ENCODE assay signal across 9 cellular contexts in genomic region chr9:33140406-33141360, GRCh38. TPM values are rescaled to one million over a fixed set of nuclear protein-coding genes. Genes with fewer than 3 reads are reported as not detected.
DNase-seq lines count a peak whose midpoint lies in the region; ATAC-seq and TF ChIP-seq lines count a peak whose summit lies in the region.
"Had no signal": no experiment of that assay in that cellular context is flagged by ENCODE, and none has a peak within 500 bp of the region (broad histone marks: within the 10 kb centered on the region; RNA-seq: fewer than 3 reads in every experiment).

No MANE protein-coding gene starts in this region.

- no peaks in the 10 kb centered on the region for H3K27me3 Mint-ChIP-seq in CD4-positive, CD25-positive, alpha-beta regulatory T cell
- H3K27me3 Mint-ChIP-seq in brain (peaks cover 7% of the 10 kb centered on the region), neural progenitor cell (ENCODE audit: insufficient read depth, low read depth) (peaks cover 10% of the 10 kb centered on the region)

- H3K9ac ChIP-seq in neural progenitor cell (no peak overlapping the region), Karpas-422 (ENCODE audit: low read length) (no peak overlapping the region)

- H3K79me2 ChIP-seq in neural progenitor cell (ENCODE audit: low read depth) (no peaks in the 10 kb centered on the region), Karpas-422 (ENCODE audit: low read length) (no peaks in the 10 kb centered on the region)

- no peaks in the 10 kb centered on the region for H3K9me3 ChIP-seq in CD4-positive, CD25-positive, alpha-beta regulatory T cell (ENCODE audit: control insufficient read depth in 2 of 2, low read length in 2 of 2)
- no peaks in the 10 kb centered on the region for H3K9me3 ChIP-seq in neural progenitor cell (ENCODE audit: low read depth)
- no peaks in the 10 kb centered on the region for H3K9me3 ChIP-seq in Karpas-422 (ENCODE audit: low read length)

- no peak for TF ChIP-seq CTCF in brain (conservative IDR thresholded peaks at IDR 0.05)
- TF ChIP-seq CTCF in neural progenitor cell (IDR thresholded peaks at IDR 0.05) = no peak

- H2AFZ ChIP-seq in neural progenitor cell (replicated peaks) = no peak overlapping the region
- no peak overlapping the region for H2AFZ ChIP-seq in Karpas-422 (ENCODE audit: low read length)

- H3K4me1 ChIP-seq in CD4-positive, CD25-positive, alpha-beta regulatory T cell (ENCODE audit: control insufficient read depth, insufficient read depth, low read length, poor library complexity, severe bottlenecking) = peaks cover 78% of the 10 kb centered on the region
- H3K4me1 ChIP-seq in neural progenitor cell = no peaks in the 10 kb centered on the region
- H3K4me1 ChIP-seq in Karpas-422 (ENCODE audit: low read length) = no peaks in the 10 kb centered on the region

- H3K4me2 ChIP-seq in neural progenitor cell = no peak overlapping the region
- no peak overlapping the region for H3K4me2 ChIP-seq in Karpas-422 (ENCODE audit: low read depth, low read length, poor library complexity, severe bottlenecking)

- peak overlapping the region in 3 of 4 donors; percentile 70 to 82 (median 80) for H3K4me3 Mint-ChIP-seq in CD4-positive, CD25-positive, alpha-beta regulatory T cell
- H3K4me3 Mint-ChIP-seq in brain (peak overlapping the region in 3 of 5 experiments; percentile 19 to 63 (median 30)), neural progenitor cell (peak overlapping the region; percentile 36)

- no peak overlapping the region for H3K4me3 ChIP-seq in CD4-positive, CD25-positive, alpha-beta regulatory T cell (ENCODE audit: low read depth, low read length)
- H3K4me3 ChIP-seq in neural progenitor cell (no peak overlapping the region), Karpas-422 (ENCODE audit: low read length) (no peak overlapping the region)

- no peaks in the 10 kb centered on the region for H3K9me2 ChIP-seq in Karpas-422 (replicated peaks; ENCODE audit: insufficient read depth, low read length)

- ATAC-seq in CD4-positive, CD25-positive, alpha-beta regulatory T cell (ENCODE audit: low read depth in 2 of 2) = peak in 1 of 2 donors; percentile 19
- ATAC-seq in GM21825 (IDR thresholded peaks at IDR 0.05; ENCODE audit: unreplicated experiment) (peak; percentile 30), GM21576 (IDR thresholded peaks at IDR 0.05; ENCODE audit: unreplicated experiment) (no peak), HG02763 (IDR thresholded peaks at IDR 0.05; ENCODE audit: unreplicated experiment) (no peak)

- peaks cover 0 to 2% (median 0%) of the 10 kb centered on the region in 7 donors for H3K9me3 Mint-ChIP-seq in CD4-positive, CD25-positive, alpha-beta regulatory T cell
- no peaks in the 10 kb centered on the region for H3K9me3 Mint-ChIP-seq in brain
- H3K9me3 Mint-ChIP-seq in neural progenitor cell = no peaks in the 10 kb centered on the region

- peaks cover 24% of the 10 kb centered on the region for H3K36me3 Mint-ChIP-seq in CD4-positive, CD25-positive, alpha-beta regulatory T cell
- H3K36me3 Mint-ChIP-seq in brain = no peaks in the 10 kb centered on the region
- peaks cover 2% of the 10 kb centered on the region for H3K36me3 Mint-ChIP-seq in neural progenitor cell

- no peak for DNase-seq in CD4-positive, CD25-positive, alpha-beta regulatory T cell
- DNase-seq in neural progenitor cell (ENCODE audit: low spot score) = no peak
- DNase-seq in HPDE6-E6E7 (ENCODE audit: extremely low spot score) = no peak
- no peak for DNase-seq in Karpas-422
- DNase-seq: mesendoderm had no signal

- H3K4me1 Mint-ChIP-seq in CD4-positive, CD25-positive, alpha-beta regulatory T cell = peaks cover 23 to 96% (median 73%) of the 10 kb centered on the region in 4 donors
- H3K4me1 Mint-ChIP-seq in brain = peaks cover 28% of the 10 kb centered on the region
- H3K4me1 Mint-ChIP-seq in neural progenitor cell = peaks cover 26% of the 10 kb centered on the region

- H3K27me3 ChIP-seq in CD4-positive, CD25-positive, alpha-beta regulatory T cell (ENCODE audit: control insufficient read depth, insufficient read depth, low read length) = no peaks in the 10 kb centered on the region
- no peaks in the 10 kb centered on the region for H3K27me3 ChIP-seq in neural progenitor cell
- no peaks in the 10 kb centered on the region for H3K27me3 ChIP-seq in Karpas-422 (ENCODE audit: low read length)

- H3K27ac ChIP-seq in CD4-positive, CD25-positive, alpha-beta regulatory T cell (ENCODE audit: insufficient read depth, low read length, poor library complexity, severe bottlenecking) = peak overlapping the region; percentile 39
- H3K27ac ChIP-seq in neural progenitor cell (no peak overlapping the region), Karpas-422 (ENCODE audit: low read length) (no peak overlapping the region)

- H3K36me3 ChIP-seq in CD4-positive, CD25-positive, alpha-beta regulatory T cell (ENCODE audit: control insufficient read depth, insufficient read depth, low read length) = no peaks in the 10 kb centered on the region
- H3K36me3 ChIP-seq in neural progenitor cell (no peaks in the 10 kb centered on the region), Karpas-422 (ENCODE audit: insufficient read depth, low read length) (no peaks in the 10 kb centered on the region)

- H4K20me1 ChIP-seq in neural progenitor cell (ENCODE audit: low read depth) (no peaks in the 10 kb centered on the region), Karpas-422 (ENCODE audit: insufficient read depth, low read depth, low read length) (peaks cover 27% of the 10 kb centered on the region)

- H3F3A ChIP-seq in neural progenitor cell (ENCODE audit: low read depth) = no peaks in the 10 kb centered on the region

- peak overlapping the region; percentile 93 to 97 (median 95) for H3K27ac Mint-ChIP-seq in CD4-positive, CD25-positive, alpha-beta regulatory T cell
- peak overlapping the region in 4 of 5 experiments; percentile 30 to 93 (median 86) for H3K27ac Mint-ChIP-seq in brain
- H3K27ac Mint-ChIP-seq in neural progenitor cell = peak overlapping the region; percentile 82

RNA-seq across cellular contexts. Expression of gene B4GALT1, which starts 26.5 kb away (rescaled TPM):
- 87.8 TPM for total RNA-seq in CD4-positive, CD25-positive, alpha-beta regulatory T cell
- 10 to 100 TPM; 18.8 to 21.7 (median 20.6) TPM for polyA plus RNA-seq in CD4-positive, CD25-positive, alpha-beta regulatory T cell
- polyA plus RNA-seq in brain (ENCODE audit: insufficient read depth, low read depth, low replicate concordance) = 16.7 TPM
- 7.3 and 7.5 TPM in 2 replicates for total RNA-seq in neural progenitor cell (ENCODE audit: low replicate concordance)
- total RNA-seq in Karpas-422 (2014; rRNA removed; shearing (Covaris generic); ENCODE audit: low replicate concordance) = 4.0 and 6.9 TPM in 2 replicates

Comparison
In these comparisons a context has a peak if more than half of its experiments do, and no peak if none do; other contexts are left out.
1. H3K4me3 Mint-ChIP-seq: peak in every context shown above with its lines; median percentile 80 in CD4-positive, CD25-positive, alpha-beta regulatory T cell; 36 in neural progenitor cell; 30 in brain.
2. RNA of gene B4GALT1, which starts 26.5 kb away (total RNA-seq): 87.8 TPM in CD4-positive, CD25-positive, alpha-beta regulatory T cell (single experiment); 7.3 to 7.5 TPM in neural progenitor cell and 4.0 to 6.9 TPM in Karpas-422; every median in the first group is over 10 times any median in the second.
3. Peak in every context shown above with its lines, with median percentiles within 50 percentile points of each other: H3K27ac Mint-ChIP-seq.